1 cellular context compared by ENCODE assay signal in genomic region chr19:39839678-39840327, GRCh38.
TF ChIP-seq lines count a peak whose summit lies in the region.

No MANE protein-coding gene starts in this region.

TF ChIP-seq in K562, 482 proteins besides CTCF, POLR2A, EP300 and RAD21 (continues in another document):
- no peak for TF ChIP-seq ELK3 (CRISPR knock-in tag; IDR thresholded peaks at IDR 0.05)
- no peak for TF ChIP-seq CSDE1 (IDR thresholded peaks at IDR 0.05)
- peak; percentile 74 for TF ChIP-seq SMAD4 (CRISPR knock-in tag; conservative IDR thresholded peaks at IDR 0.05)
- no peak for TF ChIP-seq RFX7 (CRISPR knock-in tag; IDR thresholded peaks at IDR 0.05)
- no peak for TF ChIP-seq KAT8 (IDR thresholded peaks at IDR 0.05; ENCODE audit: low read depth)
- no peak for TF ChIP-seq PCBP2 (IDR thresholded peaks at IDR 0.05; ENCODE audit: low read depth, low read length, poor library complexity, severe bottlenecking)
- no peak for TF ChIP-seq POLR2B (IDR thresholded peaks at IDR 0.05; ENCODE audit: low read depth, partially characterized antibody)
- peak in 1 of 2 experiments; percentile 31; a peak in 1 of 4 replicates for TF ChIP-seq ZNF639 (CRISPR knock-in tag; conservative IDR thresholded peaks at IDR 0.05 in 1 of 2, IDR thresholded peaks at IDR 0.05 in 1 of 2)
- peak; percentile 45; the same call in 1 of the 2 replicates for TF ChIP-seq SMARCA4 (IDR thresholded peaks at IDR 0.05)
- TF ChIP-seq MGA (IDR thresholded peaks at IDR 0.05): peak; percentile 97
- TF ChIP-seq CC2D1A (IDR thresholded peaks at IDR 0.05): no peak
- TF ChIP-seq ZNF780A (CRISPR knock-in tag; IDR thresholded peaks at IDR 0.05): no peak
- no peak for TF ChIP-seq ZNF696 (CRISPR knock-in tag; conservative IDR thresholded peaks at IDR 0.05)
- no peak for TF ChIP-seq XRCC4 (IDR thresholded peaks at IDR 0.05; ENCODE audit: extremely low read depth, insufficient read depth, insufficient read length)
- TF ChIP-seq POLR2AphosphoS2 (IDR thresholded peaks at IDR 0.05; ENCODE audit: low read length): no peak
- no peak for TF ChIP-seq POLR3G (IDR thresholded peaks at IDR 0.05; ENCODE audit: extremely low read depth, insufficient read length, insufficient replicate concordance)
- no peak for TF ChIP-seq ZNF75A (CRISPR knock-in tag; IDR thresholded peaks at IDR 0.05)
- no peak for TF ChIP-seq TEAD1 (CRISPR knock-in tag; IDR thresholded peaks at IDR 0.05)
- TF ChIP-seq TEAD2 (tag; IDR thresholded peaks at IDR 0.05): no peak
- peak; percentile 70; the same call in 1 of the 2 replicates for TF ChIP-seq TFAP4 (CRISPR knock-in tag; IDR thresholded peaks at IDR 0.05; ENCODE audit: borderline replicate concordance)
- TF ChIP-seq COPS2 (conservative IDR thresholded peaks at IDR 0.05): no peak
- TF ChIP-seq AFF1 (IDR thresholded peaks at IDR 0.05; ENCODE audit: low read depth in 1 of 2, partially characterized antibody in 2 of 2): no peak
- TF ChIP-seq ATF1 (CRISPR knock-in tag; IDR thresholded peaks at IDR 0.05): no peak
- peak; percentile 85 for TF ChIP-seq ATF1 (tag; IDR thresholded peaks at IDR 0.05)
- TF ChIP-seq ZNF239 (CRISPR knock-in tag; IDR thresholded peaks at IDR 0.05): no peak
- no peak for TF ChIP-seq AFF4 (CRISPR knock-in tag; IDR thresholded peaks at IDR 0.05)
- no peak for TF ChIP-seq ILK (tag; IDR thresholded peaks at IDR 0.05; ENCODE audit: borderline replicate concordance, low read depth)
- no peak; a peak in 1 of 4 replicates for TF ChIP-seq FOXA3 (CRISPR knock-in tag; conservative IDR thresholded peaks at IDR 0.05 in 1 of 2, IDR thresholded peaks at IDR 0.05 in 1 of 2)
- TF ChIP-seq KDM1A (IDR thresholded peaks at IDR 0.05): peak in 1 of 2 experiments; percentile 39; a peak in 1 of 4 replicates
- peak in 1 of 2 experiments; percentile 19; a peak in 1 of 4 replicates for TF ChIP-seq MAZ (CRISPR knock-in tag; conservative IDR thresholded peaks at IDR 0.05 in 1 of 2, IDR thresholded peaks at IDR 0.05 in 1 of 2)
- TF ChIP-seq ZNF512 (tag; IDR thresholded peaks at IDR 0.05): no peak
